Comparison of ENCODE assay signal across 25 cellular contexts in the genomic region with DNA sequence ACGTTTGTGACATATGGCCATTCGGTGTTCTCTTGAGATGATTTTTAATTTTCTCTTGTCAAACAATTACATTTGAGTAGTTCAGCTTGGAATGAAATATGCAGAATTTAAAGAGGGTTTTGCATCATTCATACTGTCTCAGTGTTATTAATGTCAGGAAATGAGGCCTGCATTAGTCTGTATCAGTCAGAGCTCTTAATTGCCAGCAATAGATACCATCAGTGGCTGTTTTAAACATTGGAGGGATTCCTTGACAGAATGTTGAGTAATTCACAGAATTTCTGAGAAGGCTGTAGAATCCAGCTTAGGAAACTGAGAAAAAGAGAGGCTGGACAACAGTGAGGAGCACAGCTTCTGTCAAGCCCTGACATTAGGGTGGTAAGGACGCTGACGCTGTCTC.
"Had no signal": no experiment of that assay in that cellular context is flagged by ENCODE, and none has a peak within 500 bp of the region (broad histone marks: within the 10 kb centered on the region; RNA-seq: fewer than 3 reads in every experiment).

No MANE protein-coding gene starts in this region.

- H3K4me2 ChIP-seq: neural progenitor cell had no signal

- ATAC-seq: naive thymus-derived CD4-positive, alpha-beta T cell; natural killer cell; psoas muscle; right cardiac atrium; right lobe of liver; stimulated activated effector memory CD8-positive, alpha-beta T cell treated with anti-CD3 and anti-CD28 coated beads, Interleukin-12 subunit alpha, Interleukin-12 subunit beta, amount 100 ng/mL, for 72 hours; stimulated activated naive B cell treated with anti-CD40 and anti-IgM and Interleukin-4, amounts not matched to agents 10 μg/mL and 1 μg/mL and 100 μg/mL, for 72 hours; upper lobe of right lung had no signal

- H3K4me1 ChIP-seq: neural progenitor cell, parathyroid adenoma, psoas muscle, right lobe of liver, sigmoid colon, stomach, thyroid gland, tibial nerve, upper lobe of right lung, vagina had no signal

- H3K4me3 ChIP-seq: neural progenitor cell, ovary, psoas muscle, right lobe of liver, sigmoid colon, stomach, thoracic aorta, thyroid gland, tibial nerve, upper lobe of right lung, vagina had no signal

- DNase-seq: naive thymus-derived CD4-positive, alpha-beta T cell; natural killer cell; occipital lobe; ovary; posterior cingulate gyrus; psoas muscle; right cardiac atrium; right lobe of liver; sigmoid colon; small intestine; stimulated activated CD4-positive, alpha-beta T cell treated with anti-CD3 and anti-CD28 coated beads, Interleukin-15, amount 100 ng/mL, for 24 hours; stimulated activated CD4-positive, alpha-beta T cell treated with anti-CD3 and anti-CD28 coated beads, Interleukin-2, amount 100 ng/mL, for 24 hours; stimulated activated CD4-positive, alpha-beta T cell treated with anti-CD3 and anti-CD28 coated beads, Interleukin-2, amount 100 ng/mL, for 48 hours; stimulated activated CD4-positive, alpha-beta T cell treated with anti-CD3 and anti-CD28 coated beads, Interleukin-4, amount 100 ng/mL, for 24 hours; stimulated activated naive B cell treated with anti-CD40 and anti-IgM and Interleukin-4, amounts not matched to agents 10 μg/mL and 1 μg/mL and 100 μg/mL, for 72 hours; stimulated activated naive CD4-positive, alpha-beta T cell treated with Interleukin-2 at 50 U/mL for 16 hours; stomach; thyroid gland; upper lobe of right lung had no signal

- H3K27ac ChIP-seq: neural progenitor cell, ovary, parathyroid adenoma, psoas muscle, right lobe of liver, sigmoid colon, stomach, thoracic aorta, thyroid gland, tibial nerve, upper lobe of right lung, vagina had no signal

- H2AFZ ChIP-seq: neural progenitor cell, parathyroid adenoma had no signal

- H3K9ac ChIP-seq: neural progenitor cell, parathyroid adenoma had no signal

- H3K36me3 ChIP-seq: neural progenitor cell, ovary, right lobe of liver, sigmoid colon, stomach, thoracic aorta, thyroid gland, tibial nerve, upper lobe of right lung, vagina had no signal

- H3K79me2 ChIP-seq: parathyroid adenoma had no signal

- H3K27me3 ChIP-seq: neural progenitor cell, ovary, right lobe of liver, sigmoid colon, stomach, thyroid gland, tibial nerve, upper lobe of right lung, vagina had no signal

- H3K9me3 ChIP-seq: ovary, psoas muscle, right lobe of liver, sigmoid colon, stomach, thoracic aorta, thyroid gland, tibial nerve, upper lobe of right lung, vagina had no signal
